ENCODE assay signal across 9 cellular contexts in the genomic region with DNA sequence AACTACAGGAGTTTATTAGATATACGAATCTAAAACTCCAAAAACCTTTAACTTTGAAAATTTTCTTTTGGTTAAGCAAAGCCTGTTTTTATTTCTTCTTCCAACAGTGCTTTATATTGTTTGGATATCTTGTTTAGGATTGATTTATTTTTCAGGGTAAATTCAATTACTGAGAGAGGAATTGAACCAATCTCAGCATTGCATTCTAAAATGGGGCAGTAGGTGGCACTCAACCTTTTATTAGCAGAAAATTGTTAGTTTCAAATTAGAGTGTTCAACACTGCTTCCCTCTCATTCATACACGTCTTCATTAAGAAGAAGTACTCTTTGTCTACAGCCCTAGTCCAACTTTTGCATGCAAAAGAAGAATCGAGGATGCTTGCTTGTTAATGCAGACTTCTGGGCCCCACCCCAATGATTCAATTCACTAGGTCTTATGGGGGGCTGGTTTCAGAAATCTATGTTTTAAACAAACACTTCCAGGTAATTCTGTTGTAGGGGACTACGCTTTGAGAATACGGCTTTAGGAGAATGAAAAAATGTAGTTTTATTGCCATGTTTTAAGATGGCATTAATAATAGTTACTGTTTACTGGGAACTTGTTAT. TPM values are rescaled to one million over a fixed set of nuclear protein-coding genes. Genes with fewer than 3 reads are reported as not detected.
DNase-seq lines count a peak whose midpoint lies in the region; ATAC-seq, FAIRE-seq and TF ChIP-seq lines count a peak whose summit lies in the region.
"Had no signal": no experiment of that assay in that cellular context is flagged by ENCODE, and none has a peak within 500 bp of the region (broad histone marks: within the 10 kb centered on the region; RNA-seq: fewer than 3 reads in every experiment).

No MANE protein-coding gene starts in this region.

- H3K4me2 ChIP-seq in A549, result no peak overlapping the region

- H3K4me3 ChIP-seq in A549 (no peak overlapping the region), RWPE2 (ENCODE audit: severe bottlenecking) (no peak overlapping the region), right atrium auricular region (no peak overlapping the region)

- H3K27ac Mint-ChIP-seq in effector memory CD8-positive, alpha-beta T cell, result no peak overlapping the region

- H3K36me3 ChIP-seq in RWPE2 (ENCODE audit: low read depth) (peaks cover 52% of the 10 kb centered on the region), right atrium auricular region (peaks cover 23% of the 10 kb centered on the region)

- peak; percentile 58 for TF ChIP-seq CTCF in A549 (IDR thresholded peaks at IDR 0.05)
- peak; percentile 19 for TF ChIP-seq CTCF in GM13976 (IDR thresholded peaks at IDR 0.05; ENCODE audit: borderline replicate concordance, control extremely low read depth, extremely low read depth, insufficient read depth, missing control alignments)
- peak; percentile 81 for TF ChIP-seq CTCF in RWPE2 (IDR thresholded peaks at IDR 0.05; ENCODE audit: poor library complexity, severe bottlenecking)
- TF ChIP-seq CTCF in right atrium auricular region (IDR thresholded peaks at IDR 0.05), result peak; percentile 55 to 65

- ATAC-seq in A549 (0 out of 6 replicates have a peak, but pooled peaks of 1 of the 2 experiments have one; percentile 53), RWPE2 (ENCODE audit: low read depth) (no peak), GM21360 (IDR thresholded peaks at IDR 0.05; ENCODE audit: unreplicated experiment) (no peak), HG02588 (IDR thresholded peaks at IDR 0.05; ENCODE audit: unreplicated experiment) (no peak)
- ATAC-seq in effector memory CD8-positive, alpha-beta T cell (replicated peaks), result no peak

- peak; percentile 27 to 36; a peak in 3 of 5 replicates for TF ChIP-seq RAD21 in A549 (conservative IDR thresholded peaks at IDR 0.05 in 1 of 2, IDR thresholded peaks at IDR 0.05 in 1 of 2)

- WGBS in A549 (ENCODE audit: missing lambda C conversion rate), result 47% methylated on average over 5 of the region's 5 CpGs

- no peaks in the 10 kb centered on the region for H3K4me1 ChIP-seq in A549
- peaks cover 4% of the 10 kb centered on the region for H3K4me1 ChIP-seq in RWPE2 (ENCODE audit: insufficient read depth, poor library complexity, severe bottlenecking)
- H3K4me1 ChIP-seq in right atrium auricular region, result peaks cover 0 to 9% of the 10 kb centered on the region in 2 donors

- in situ Hi-C loops in GM13976 (cut with MboI; ENCODE audit: low sequenced_read_pairs, unreplicated experiment), result no loop called here

- H3K27me3 ChIP-seq in RWPE2 (ENCODE audit: insufficient read depth, poor library complexity, severe bottlenecking), result no peaks in the 10 kb centered on the region
- H3K27me3 ChIP-seq in right atrium auricular region, result no peaks in the 10 kb centered on the region

- H3K27me3 Mint-ChIP-seq in effector memory CD8-positive, alpha-beta T cell, result no peaks in the 10 kb centered on the region

- FAIRE-seq in A549 (lab: Jason Lieb, UNC), result no peak

- H3K27ac ChIP-seq in A549 (no peak overlapping the region), RWPE2 (ENCODE audit: poor library complexity, severe bottlenecking) (no peak overlapping the region), right atrium auricular region (no peak overlapping the region)

- H3K9me3 ChIP-seq in A549 (no peaks in the 10 kb centered on the region), RWPE2 (ENCODE audit: severe bottlenecking) (no peaks in the 10 kb centered on the region), right atrium auricular region (no peaks in the 10 kb centered on the region)

- H3K36me3 Mint-ChIP-seq in effector memory CD8-positive, alpha-beta T cell (ENCODE audit: insufficient read depth), result peaks cover 28% of the 10 kb centered on the region

- no peak for TF ChIP-seq POLR2A in A549 (IDR thresholded peaks at IDR 0.05; ENCODE audit: low read length)

- peak; percentile 14 to 22 for DNase-seq in A549 (ENCODE audit: low read depth in 1 of 2, low spot score in 1 of 2)
- no peak for DNase-seq in GM13976 (ENCODE audit: low spot score)
- no peak for DNase-seq in RWPE2 (ENCODE audit: low spot score)
- DNase-seq in right atrium auricular region (ENCODE audit: low spot score), result no peak
- no peak for DNase-seq in activated CD4-positive, alpha-beta T cell treated with anti-CD3 and anti-CD28 coated beads, Interleukin-2, amount 50 U/mL, for 1 hour
- DNase-seq in effector memory CD8-positive, alpha-beta T cell, result no peak
- DNase-seq: NCI-H345 had no signal

- H3K4me1 Mint-ChIP-seq in effector memory CD8-positive, alpha-beta T cell (ENCODE audit: low read depth in 2 of 2), result peaks cover 0 to 8% of the 10 kb centered on the region in 2 donors

- no peak overlapping the region for H3K4me3 Mint-ChIP-seq in effector memory CD8-positive, alpha-beta T cell

- POLR2A ChIA-PET in A549 (lab: Yijun Ruan, JAX), result no interaction called here

- CTCF ChIA-PET in A549 (lab: Yijun Ruan, JAX), result interaction anchor here (0.7 to 2.8 kb wide), 5 partner anchors 11 to 179 kb away, joined by 3 to 8 read pairs (median 3); no protein-coding TSS in a partner anchor

- no peak for TF ChIP-seq EP300 in A549 (IDR thresholded peaks at IDR 0.05)

- no peaks in the 10 kb centered on the region for H3K9me3 Mint-ChIP-seq in effector memory CD8-positive, alpha-beta T cell

TF ChIP-seq in A549, 52 proteins besides CTCF, POLR2A, EP300 and RAD21:
- TF ChIP-seq FOSB (CRISPR knock-in tag; IDR thresholded peaks at IDR 0.05) (no peak), SMC3 (IDR thresholded peaks at IDR 0.05) (peak; percentile 49; the same call in 2 of the 3 replicates)

RNA-seq across cellular contexts. Expression of gene MRPL22, which starts 26.6 kb away (rescaled TPM):
- 67.9 and 91.0 TPM in 2 replicates for polyA plus RNA-seq in A549 (2011; rRNA removed)
- 79.1 and 79.7 TPM in 2 replicates for polyA plus RNA-seq in A549 (2012; cell fraction: cytosol; rRNA removed)
- 23.4 and 40.1 TPM in 2 replicates for polyA plus RNA-seq in A549 (2012; cell fraction: nucleus; rRNA removed)
- 56.3 to 60.2 TPM (median 59.9 TPM) in 3 replicates for polyA plus RNA-seq in A549 (2017; fragmentation: RNase III; extraction: RNeasy Plus Mini Kit Qiagen cat#74134 plus additional on column Dnase treatment)
- 28.1 and 35.7 TPM in 2 replicates for polyA minus RNA-seq in A549 (2011; rRNA and poly(A)+ RNA removed)
- 10 to 100 TPM; 25.4 to 30.1 TPM for total RNA-seq in right atrium auricular region

RNA-seq across cellular contexts. Expression of gene GEMIN5, which starts 29.5 kb away (rescaled TPM):
- polyA plus RNA-seq in A549 (2011; rRNA removed) (22.6 and 25.2 TPM in 2 replicates), A549 (2017; fragmentation: RNase III; extraction: RNeasy Plus Mini Kit Qiagen cat#74134 plus additional on column Dnase treatment) (19.6 to 23.1 TPM (median 20.2 TPM) in 3 replicates)
- polyA plus RNA-seq in A549 (2012; cell fraction: cytosol; rRNA removed), result 8.5 and 10.3 TPM in 2 replicates
- polyA plus RNA-seq in A549 (2012; cell fraction: nucleus; rRNA removed), result 11.9 and 12.8 TPM in 2 replicates
- 35.5 and 37.6 TPM in 2 replicates for polyA minus RNA-seq in A549 (2011; rRNA and poly(A)+ RNA removed)
- 10 to 100 TPM; 11.3 to 11.5 TPM for total RNA-seq in right atrium auricular region

RNA-seq across cellular contexts. Expression of gene KIF4B, which starts 46.0 kb away (rescaled TPM):
- 0.07 and 0.13 TPM in 2 replicates for polyA plus RNA-seq in A549 (2011; rRNA removed)
- not detected in 2 replicates for polyA plus RNA-seq in A549 (2012; cell fraction: cytosol; rRNA removed)
- polyA plus RNA-seq in A549 (2012; cell fraction: nucleus; rRNA removed), result 0.01 TPM in 1 of 2 replicates, not detected in the other
- 0.05 to 0.11 TPM (median 0.10 TPM) in 3 replicates for polyA plus RNA-seq in A549 (2017; fragmentation: RNase III; extraction: RNeasy Plus Mini Kit Qiagen cat#74134 plus additional on column Dnase treatment)
- polyA minus RNA-seq in A549 (2011; rRNA and poly(A)+ RNA removed), result 0.04 and 0.10 TPM in 2 replicates
- not detected for total RNA-seq in right atrium auricular region

Comparison
In these comparisons a context has a peak if more than half of its experiments do, and no peak if none do; other contexts are left out.
1. DNase-seq: peak in A549 (2 of 2); none in GM13976 (single experiment), RWPE2 (single experiment), right atrium auricular region (single experiment), activated CD4-positive, alpha-beta T cell treated with anti-CD3 and anti-CD28 coated beads, Interleukin-2, amount 50 U/mL, for 1 hour (single experiment) and effector memory CD8-positive, alpha-beta T cell (0 of 3).
2. CTCF ChIP-seq: peak in every context shown above with its lines; median percentile 81 in RWPE2; 60 in right atrium auricular region; 58 in A549; 19 in GM13976.